Comparison of ENCODE assay signal across 7 cellular contexts in the genomic region with DNA sequence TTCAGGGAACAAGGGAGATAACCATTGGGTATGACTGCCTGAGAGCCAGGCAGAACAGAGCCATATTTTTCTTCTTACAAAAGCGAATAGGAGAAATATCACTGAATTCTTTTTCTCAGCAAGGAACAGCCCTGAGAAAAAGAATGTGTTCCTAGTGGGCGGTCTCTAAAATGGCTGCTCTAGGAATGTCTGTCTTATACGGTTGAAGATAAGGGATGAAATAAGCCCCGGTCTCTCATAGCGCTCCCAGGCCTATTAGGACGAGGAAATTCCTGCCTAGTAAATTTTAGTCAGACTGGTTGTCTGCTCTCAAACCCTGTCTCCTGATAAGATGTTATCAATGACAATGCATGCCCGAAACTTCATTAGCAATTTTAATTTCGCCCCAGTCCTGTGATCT. TPM values are rescaled to one million over a fixed set of nuclear protein-coding genes. Genes with fewer than 3 reads are reported as not detected.
DNase-seq lines count a peak whose midpoint lies in the region; ATAC-seq, FAIRE-seq and TF ChIP-seq lines count a peak whose summit lies in the region.
"Not testable (repeated sequence)": the region's sequence is repeated elsewhere in the genome, so short reads cannot be mapped to it uniquely, and the experiment has no call there.

No MANE protein-coding gene starts in this region.

- not testable (repeated sequence) for H3K79me2 ChIP-seq in GM23338 (replicated peaks; ENCODE audit: insufficient read depth); HCT116 (ENCODE audit: insufficient read depth, low read length); GM12878 (ENCODE audit: control insufficient read depth, insufficient read depth, low read length); K562 (ENCODE audit: control insufficient read depth, insufficient read depth, low read length)

- H3K36me3 ChIP-seq in GM23338 (ENCODE audit: insufficient read depth); HCT116 (ENCODE audit: control insufficient read depth in 1 of 2, insufficient read depth in 2 of 2, low read length in 2 of 2); HEK293 (ENCODE audit: control insufficient read depth in 2 of 2, insufficient read depth in 1 of 2, low read length in 2 of 2); GM12878 (ENCODE audit: control insufficient read depth in 2 of 2, insufficient read depth in 2 of 2, low read length in 1 of 2); K562 (ENCODE audit: control insufficient read depth, insufficient read depth, low read length): not testable (repeated sequence)

- TF ChIP-seq EP300 in GM12878 (IDR thresholded peaks at IDR 0.05; ENCODE audit: borderline replicate concordance in 1 of 2, control insufficient read depth in 1 of 2, low read depth in 2 of 2, low read length in 2 of 2); K562 (IDR thresholded peaks at IDR 0.05; ENCODE audit: low read length): not testable (repeated sequence)

- H3K9me3 Mint-ChIP-seq in GM23338: peaks cover 53% of the 10 kb centered on the region

- not testable (repeated sequence) for H3K27me3 ChIP-seq in GM23338 (ENCODE audit: insufficient read depth); HCT116 (ENCODE audit: insufficient read depth, low read length); GM12878 (replicated peaks in 1 of 2; ENCODE audit: control insufficient read depth in 2 of 2, insufficient read depth in 2 of 2, low read length in 1 of 2); K562 (ENCODE audit: control insufficient read depth in 2 of 2, insufficient read depth in 2 of 2, low read length in 2 of 2)

- POLR2A ChIA-PET in HCT116 (lab: Charles Lee); HEK293 (lab: Yijun Ruan, JAX); GM12878 (lab: Charles Lee); K562 (lab: Yijun Ruan, JAX): not testable (repeated sequence)

- not testable (repeated sequence) for TF ChIP-seq RAD21 in HCT116 (IDR thresholded peaks at IDR 0.05; ENCODE audit: low read depth); GM12878 (IDR thresholded peaks at IDR 0.05; ENCODE audit: insufficient read depth, low read depth, low read length); K562 (CRISPR knock-in tag; conservative IDR thresholded peaks at IDR 0.05 in 1 of 2, IDR thresholded peaks at IDR 0.05 in 1 of 2)

- not testable (repeated sequence) for H3K9me1 ChIP-seq in K562 (ENCODE audit: control insufficient read depth, insufficient read depth, low read length)

- ATAC-seq in GM23338, HCT116, GM12878, K562: not testable (repeated sequence)

- H3K27ac Mint-ChIP-seq in GM23338: not testable (repeated sequence)

- TF ChIP-seq POLR2A in HCT116 (IDR thresholded peaks at IDR 0.05; ENCODE audit: borderline replicate concordance, extremely low read depth, insufficient read depth, insufficient read length); GM12878 (IDR thresholded peaks at IDR 0.05; ENCODE audit: low read depth, low read length); K562 (conservative IDR thresholded peaks at IDR 0.05): not testable (repeated sequence)

- BruUV-seq in HCT116 (replicated peaks; lab: Mats Ljungman, UMichigan); GM12878 (replicated peaks; lab: Mats Ljungman, UMichigan); K562 (replicated peaks; lab: Mats Ljungman, UMichigan): not testable (repeated sequence)

- H3K27ac ChIP-seq in GM23338 (ENCODE audit: low read depth); HCT116 (ENCODE audit: low read depth, low read length); HEK293 (ENCODE audit: extremely low read depth, low read depth, low read length); GM12878 (ENCODE audit: control insufficient read depth, insufficient read depth); K562 (ENCODE audit: extremely low read depth, low read depth, low read length): not testable (repeated sequence)

- H3K9me2 ChIP-seq in GM23338 (ENCODE audit: insufficient read depth); HCT116 (ENCODE audit: insufficient read depth): not testable (repeated sequence)

- peak; percentile 33 for DNase-seq in GM23338 (ENCODE audit: low spot score)
- DNase-seq in HCT116 (ENCODE audit: low read depth, low spot score); GM12878 (ENCODE audit: low read depth, low spot score); K562 (ENCODE audit: extremely low read depth in 1 of 4, low spot score in 3 of 4): not testable (repeated sequence)
- peak; percentile 24 for DNase-seq in NCI-H69 (lab: John Stamatoyannopoulos, UW)
- peak; percentile 1 for DNase-seq in OCI-M1 (lab: John Stamatoyannopoulos, UW)

- not testable (repeated sequence) for H3K9me3 ChIP-seq in HCT116 (ENCODE audit: control insufficient read depth in 1 of 2, insufficient read depth in 1 of 2, low read depth in 1 of 2, low read length in 2 of 2); HEK293 (ENCODE audit: control insufficient read depth, insufficient read depth, low read depth, low read length); GM12878 (replicated peaks; ENCODE audit: control insufficient read depth, insufficient read depth, low read length); K562 (replicated peaks; ENCODE audit: control insufficient read depth, insufficient read depth, low read depth, low read length)

- not testable (repeated sequence) for H4K20me1 ChIP-seq in GM23338 (replicated peaks; ENCODE audit: insufficient read depth); HCT116 (ENCODE audit: insufficient read depth); GM12878 (ENCODE audit: control insufficient read depth, insufficient read depth); K562 (replicated peaks; ENCODE audit: control insufficient read depth, insufficient read depth, low read length)

- not testable (repeated sequence) for H3K4me1 ChIP-seq in GM23338 (ENCODE audit: insufficient read depth); HCT116 (ENCODE audit: control insufficient read depth in 1 of 2, insufficient read depth in 2 of 2, low read length in 2 of 2); HEK293 (ENCODE audit: control insufficient read depth, insufficient read depth, low read length); GM12878 (ENCODE audit: control insufficient read depth, insufficient read depth, low read length); K562 (replicated peaks in 1 of 2; ENCODE audit: control insufficient read depth in 2 of 2, insufficient read depth in 2 of 2, low read length in 2 of 2)

- CTCF ChIA-PET in HCT116 (lab: Charles Lee); HEK293 (lab: Yijun Ruan, JAX); GM12878 (lab: Yijun Ruan, JAX); K562 (lab: Yijun Ruan, JAX; ENCODE audit: low intra/inter-chr PET ratio): not testable (repeated sequence)

- not testable (repeated sequence) for H3K4me1 Mint-ChIP-seq in GM23338

- RAD21 ChIA-PET in HCT116 (lab: Charles Lee; ENCODE audit: low non-redundant PET in 1 of 2, low total read pairs in 2 of 2, uncharacterized antibody in 2 of 2, unreplicated experiment in 2 of 2); GM12878 (lab: Charles Lee; ENCODE audit: unreplicated experiment): not testable (repeated sequence)

- in situ Hi-C loops in GM12878 (cut with MboI); K562 (cut with MboI): not testable (repeated sequence)

- TF ChIP-seq CTCF in GM23338 (conservative IDR thresholded peaks at IDR 0.05; ENCODE audit: low read depth in 2 of 2); HCT116 (IDR thresholded peaks at IDR 0.05 in 2 of 3, conservative IDR thresholded peaks at IDR 0.05 in 1 of 3; ENCODE audit: borderline replicate concordance in 1 of 3, insufficient read depth in 1 of 3, low read depth in 2 of 3, low read length in 2 of 3); HEK293 (tag by site-specific recombination; IDR thresholded peaks at IDR 0.05); GM12878 (IDR thresholded peaks at IDR 0.05 in 2 of 3, conservative IDR thresholded peaks at IDR 0.05 in 1 of 3; ENCODE audit: control insufficient read depth in 2 of 3, extremely low read depth in 1 of 3, insufficient read depth in 1 of 3, low read depth in 3 of 3, low read length in 3 of 3); K562 (IDR thresholded peaks at IDR 0.05 in 2 of 3, conservative IDR thresholded peaks at IDR 0.05 in 1 of 3; ENCODE audit: insufficient read depth in 2 of 3, low read depth in 1 of 3, low read length in 3 of 3): not testable (repeated sequence)

- SMC1A ChIA-PET in GM12878 (lab: Charles Lee; ENCODE audit: uncharacterized antibody, unreplicated experiment): not testable (repeated sequence)

- intact Hi-C loops in HCT116 (cut with micrococcal nuclease); GM12878 (cut with micrococcal nuclease; ENCODE audit: unreplicated experiment); K562 (cut with micrococcal nuclease): not testable (repeated sequence)

- H3K4me2 ChIP-seq in GM23338; HCT116 (ENCODE audit: low read length); GM12878 (ENCODE audit: control insufficient read depth, insufficient read depth); K562 (ENCODE audit: insufficient read depth, low read length): not testable (repeated sequence)

- not testable (repeated sequence) for FAIRE-seq in GM12878 (lab: Jason Lieb, UNC); K562 (lab: Jason Lieb, UNC)

- H3K36me3 Mint-ChIP-seq in GM23338 (ENCODE audit: low read depth): peaks cover 25% of the 10 kb centered on the region; the same call in 2 of the 3 replicates

- H3K27me3 Mint-ChIP-seq in GM23338 (ENCODE audit: insufficient read depth, low read depth, poor library complexity): not testable (repeated sequence)

- not testable (repeated sequence) for H3K9ac ChIP-seq in HCT116 (ENCODE audit: low read length); GM12878 (ENCODE audit: control insufficient read depth, insufficient read depth, low read length); K562 (ENCODE audit: insufficient read depth in 1 of 2, low read depth in 2 of 2, low read length in 2 of 2)

- H3K4me3 Mint-ChIP-seq in GM23338: not testable (repeated sequence)

- H3K4me3 ChIP-seq in GM23338; HCT116 (replicated peaks in 1 of 2; ENCODE audit: low read depth in 1 of 2, low read length in 2 of 2); HEK293 (ENCODE audit: low read depth, low read length); GM12878; K562: not testable (repeated sequence)

- whole genome bisulfite sequencing in GM12878 (ENCODE audit: insufficient coverage, insufficient replicate concordance, low lambda C conversion rate, missing lambda C conversion rate): 85% methylated on average over 8 of the region's 8 CpGs
- WGBS in K562 (ENCODE audit: insufficient coverage, low coverage, missing lambda C conversion rate): under 1% methylated on average over 7 of the region's 8 CpGs

- not testable (repeated sequence) for H2AFZ ChIP-seq in GM23338; HCT116 (ENCODE audit: low read depth, low read length, poor library complexity, severe bottlenecking); GM12878 (ENCODE audit: control insufficient read depth, low read depth, low read length); K562 (ENCODE audit: low read depth, low read length)

- H3F3A ChIP-seq in GM23338 (replicated peaks; ENCODE audit: low read depth): not testable (repeated sequence)

RNA-seq across cellular contexts. Expression of gene C12orf75, which starts 16.7 kb away (rescaled TPM):
- total RNA-seq in GM23338 (2014; rRNA removed; shearing (Covaris generic)): 35.1 and 43.9 TPM in 2 replicates
- 69.8 and 73.5 TPM in 2 replicates for polyA plus RNA-seq in GM23338 (2016; fragmentation: Nextera tagmentation; extraction: Ambion mirVana)
- total RNA-seq in HCT116 (2021; ENCODE audit: unreplicated experiment): 81.0 TPM
- 31.4 and 49.4 TPM in 2 replicates for polyA plus RNA-seq in HCT116 (2012)
- 40.0 and 42.0 TPM in 2 replicates for total RNA-seq in GM12878 (2013; cell fraction: nucleolus; rRNA removed)
- 154 and 174 TPM in 2 replicates for total RNA-seq in GM12878 (2014; rRNA removed)
- 160 and 164 TPM in 2 replicates for total RNA-seq in GM12878 (2014; rRNA removed; fragmentation: Illumina TruSeq; extraction: Trizol)
- total RNA-seq in GM12878 (2021): 171 and 172 TPM in 2 replicates
- 52.2 TPM for polyA plus RNA-seq in GM12878 (2011; ENCODE audit: low read depth)
- polyA plus RNA-seq in GM12878 (2011; rRNA removed): 150 and 222 TPM in 2 replicates
- 70.9 and 74.3 TPM in 2 replicates for polyA plus RNA-seq in GM12878 (2011; cell fraction: cytosol; rRNA removed)
- polyA plus RNA-seq in GM12878 (2011; cell fraction: nucleus; rRNA removed): 41.2 and 46.2 TPM in 2 replicates
- 55.8 and 75.4 TPM in 2 replicates for polyA plus RNA-seq in GM12878 (2012)
- 184 and 205 TPM in 2 replicates for polyA plus RNA-seq in GM12878 (2014; fragmentation: Illumina TruSeq; extraction: Trizol)
- polyA plus RNA-seq in GM12878 (2014; fragmentation: Nextera tagmentation; extraction: Ambion mirVana): 10 to 100 TPM; 40.7 to 84.7 TPM
- polyA plus RNA-seq in GM12878 (2014; rRNA removed): 107 and 124 TPM in 2 replicates
- polyA plus RNA-seq in GM12878 (2016; fragmentation: Nextera tagmentation; extraction: Ambion mirVana): 100 to 1,000 TPM; 399 to 411 TPM
- 43.8 and 53.7 TPM in 2 replicates for polyA minus RNA-seq in GM12878 (2011; rRNA and poly(A)+ RNA removed)
- 23.0 and 31.3 TPM in 2 replicates for polyA minus RNA-seq in GM12878 (2011; cell fraction: cytosol; rRNA and poly(A)+ RNA removed)
- polyA minus RNA-seq in GM12878 (2011; cell fraction: nucleus; rRNA and poly(A)+ RNA removed): 18.0 and 35.2 TPM in 2 replicates
- 0.88 TPM in 1 of 2 replicates, not detected in the other for total RNA-seq in K562 (2011; cell fraction: chromatin; rRNA removed; ENCODE audit: low replicate concordance)
- total RNA-seq in K562 (2011; cell fraction: nucleolus; rRNA removed): not detected in 2 replicates
- not detected in 2 replicates for total RNA-seq in K562 (2011; cell fraction: nucleoplasm; rRNA removed)
- not detected in 2 replicates for total RNA-seq in K562 (2014; rRNA removed)
- total RNA-seq in K562 (2014; rRNA removed; fragmentation: Illumina TruSeq; extraction: Trizol): 0.29 and 0.36 TPM in 2 replicates
- not detected in 2 replicates for total RNA-seq in K562 (2015; rRNA removed; fragmentation: Illumina TruSeq; extraction: Trizol)
- total RNA-seq in K562 (2021): 0.56 and 0.80 TPM in 2 replicates
- 0.28 and 0.82 TPM in 2 replicates for polyA plus RNA-seq in K562 (2011; rRNA removed)
- 0.15 and 0.40 TPM in 2 replicates for polyA plus RNA-seq in K562 (2011; cell fraction: cytosol; rRNA removed)
- 0.34 TPM in 1 of 2 replicates, not detected in the other for polyA plus RNA-seq in K562 (2011; cell fraction: nucleus; rRNA removed)
- polyA plus RNA-seq in K562 (2012): 0.23 and 0.25 TPM in 2 replicates
- polyA plus RNA-seq in K562 (2014; fragmentation: Illumina TruSeq; extraction: Trizol): 0.16 and 0.29 TPM in 2 replicates
- polyA plus RNA-seq in K562 (2014; fragmentation: Nextera tagmentation; extraction: Ambion mirVana): under 1 TPM in 1 of 2 experiments, not detected in 1; 0.06 TPM
- 0.16 TPM in 1 of 2 replicates, not detected in the other for polyA plus RNA-seq in K562 (2014; rRNA removed)
- polyA minus RNA-seq in K562 (2011; rRNA and poly(A)+ RNA removed): 0.49 TPM in 1 of 2 replicates, not detected in the other
- 1.3 TPM in 1 of 2 replicates, not detected in the other for polyA minus RNA-seq in K562 (2011; cell fraction: cytosol; rRNA and poly(A)+ RNA removed)
- polyA minus RNA-seq in K562 (2011; cell fraction: nucleus; rRNA and poly(A)+ RNA removed): not detected in 2 replicates

Comparison
In these comparisons a context has a peak if more than half of its experiments do, and no peak if none do; other contexts are left out.
1. RNA of gene C12orf75, which starts 16.7 kb away (total RNA-seq): 40.0 to 174 TPM in GM12878, 81.0 TPM in HCT116 (single experiment) and 35.1 to 43.9 TPM in GM23338; 0.29 to 0.88 TPM in K562; every median in the first group is over 10 times any median in the second.